1 cellular context compared by ENCODE assay signal in the genomic region with DNA sequence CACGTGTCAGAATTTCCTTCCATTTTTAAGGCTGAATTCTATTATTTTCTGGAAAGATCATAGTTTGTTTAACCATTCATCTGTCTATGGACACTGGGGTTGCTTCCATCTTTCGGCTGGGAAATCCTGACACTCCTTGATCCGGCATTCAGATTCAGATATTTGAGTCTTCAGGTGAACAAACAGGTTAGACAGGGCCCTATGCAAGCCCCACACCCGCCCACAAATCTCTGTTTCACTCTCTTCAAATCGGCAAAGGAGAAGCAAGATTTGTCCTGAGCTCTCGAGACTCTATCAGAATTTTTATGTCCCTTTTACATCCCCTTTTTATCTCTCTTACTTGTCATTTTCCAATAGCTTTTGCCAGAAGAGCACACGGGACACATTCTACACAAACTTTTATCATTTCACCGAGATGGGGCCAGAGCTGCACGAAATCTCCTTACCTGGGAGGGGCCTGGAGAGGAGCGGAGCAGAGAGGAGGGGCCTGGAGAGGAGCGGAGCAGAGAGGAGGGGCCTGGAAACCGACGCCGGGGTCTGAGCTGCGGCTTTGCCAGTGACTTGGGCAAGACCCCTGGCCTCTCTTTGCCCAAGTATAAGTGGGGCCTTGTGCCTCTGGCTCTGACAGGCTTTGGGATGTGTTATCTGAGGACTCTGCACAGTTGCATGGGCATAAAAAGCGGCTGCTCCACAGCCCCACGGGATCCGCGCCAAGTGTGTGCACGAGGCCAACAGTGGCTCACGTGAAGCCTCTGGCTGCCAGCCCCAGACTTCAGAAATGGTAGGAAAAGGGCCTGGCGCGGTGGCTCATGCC.
TF ChIP-seq lines count a peak whose summit lies in the region.

No MANE protein-coding gene starts in this region.

TF ChIP-seq in IMR-90, 13 proteins besides CTCF, POLR2A, EP300 and RAD21 (continued from another document):
- TF ChIP-seq, protein P1, sequence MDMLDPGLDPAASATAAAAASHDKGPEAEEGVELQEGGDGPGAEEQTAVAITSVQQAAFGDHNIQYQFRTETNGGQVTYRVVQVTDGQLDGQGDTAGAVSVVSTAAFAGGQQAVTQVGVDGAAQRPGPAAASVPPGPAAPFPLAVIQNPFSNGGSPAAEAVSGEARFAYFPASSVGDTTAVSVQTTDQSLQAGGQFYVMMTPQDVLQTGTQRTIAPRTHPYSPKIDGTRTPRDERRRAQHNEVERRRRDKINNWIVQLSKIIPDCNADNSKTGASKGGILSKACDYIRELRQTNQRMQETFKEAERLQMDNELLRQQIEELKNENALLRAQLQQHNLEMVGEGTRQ (IDR thresholded peaks at IDR 0.05; ENCODE audit: low read depth, low read length): peak; percentile 32; the same call in 1 of the 2 replicates
TF ChIP-seq in IMR-90: peak in this region for 2.
